In genomic region chr20:24863356-24863755, GRCh38 we compare ENCODE assay signal across 25 cellular contexts.
DNase-seq lines count a peak whose midpoint lies in the region; ATAC-seq and TF ChIP-seq lines count a peak whose summit lies in the region.
"Had no signal": no experiment of that assay in that cellular context is flagged by ENCODE, and none has a peak within 500 bp of the region (broad histone marks: within the 10 kb centered on the region; RNA-seq: fewer than 3 reads in every experiment).

No MANE protein-coding gene starts in this region.

- no peak overlapping the region for H3K4me2 ChIP-seq in fibroblast of lung (ENCODE audit: extremely low read depth, insufficient read depth, low read length)

- H3K4me1 ChIP-seq in fibroblast of lung (ENCODE audit: control insufficient read depth, extremely low read depth, insufficient read depth, low read length) (no peaks in the 10 kb centered on the region), endodermal cell (ENCODE audit: control insufficient read depth, insufficient read depth, low read length) (no peaks in the 10 kb centered on the region)
- H3K4me1 ChIP-seq: heart left ventricle, left lung, prostate gland had no signal

- H3K36me3 Mint-ChIP-seq in endodermal cell (ENCODE audit: low read depth) = peaks cover 5% of the 10 kb centered on the region
- H3K36me3 Mint-ChIP-seq in activated CD4-positive, alpha-beta T cell treated with anti-CD3 and anti-CD28 coated beads, Interleukin-2, amount 10 ng/mL, durations not matched to agents 7 days and 5 days (ENCODE audit: low read depth) = no peaks in the 10 kb centered on the region
- H3K36me3 Mint-ChIP-seq: CD14-positive monocyte, mesothelial cell of epicardium had no signal

- TF ChIP-seq CTCF in fibroblast of lung (conservative IDR thresholded peaks at IDR 0.05 in 1 of 2, IDR thresholded peaks at IDR 0.05 in 1 of 2; ENCODE audit: low read depth in 1 of 2, low read length in 2 of 2) (no peak), endodermal cell (conservative IDR thresholded peaks at IDR 0.05) (no peak)

- H3K36me3 ChIP-seq in fibroblast of lung (ENCODE audit: control insufficient read depth, insufficient read depth, low read length) (no peaks in the 10 kb centered on the region), endodermal cell (ENCODE audit: control insufficient read depth, insufficient read depth, low read length) (no peaks in the 10 kb centered on the region)
- H3K36me3 ChIP-seq: heart left ventricle, left lung, prostate gland had no signal

- no peaks in the 10 kb centered on the region for H3K27me3 Mint-ChIP-seq in endodermal cell (ENCODE audit: insufficient read depth)
- H3K27me3 Mint-ChIP-seq in activated CD4-positive, alpha-beta T cell treated with anti-CD3 and anti-CD28 coated beads, Interleukin-2, amount 10 ng/mL, durations not matched to agents 7 days and 5 days = peaks cover 2% of the 10 kb centered on the region
- H3K27me3 Mint-ChIP-seq: stimulated activated naive CD8-positive, alpha-beta T cell treated with anti-CD3 and anti-CD28 coated beads, Interleukin-15, amount 100 ng/mL, for 72 hours had no signal

- 61 to 63% methylated on average over 2 of the region's 2 CpGs for WGBS in endodermal cell (ENCODE audit: insufficient coverage in 1 of 2, insufficient read length in 1 of 2), 2 experiments

- H3K4me3 ChIP-seq in fibroblast of lung (replicated peaks in 1 of 4; ENCODE audit: control extremely low read depth in 1 of 4, insufficient read depth in 1 of 4, low read depth in 3 of 4, low read length in 4 of 4) (no peak overlapping the region), endodermal cell (ENCODE audit: low read length) (no peak overlapping the region)
- H3K4me3 ChIP-seq: dorsolateral prefrontal cortex, GM12878, heart left ventricle, left lung, prostate gland had no signal

- in situ Hi-C loops in ACHN (cut with HindIII; ENCODE audit: low pct_ligation_motif_present, low pct_unique_long_range_greater_than_20kb, low sequenced_read_pairs) = no loop called here

- peak; percentile 2 for DNase-seq in SIG-M5 treated with dmso at 0.1 percent for 504 hours (lab: John Stamatoyannopoulos, UW; ENCODE audit: unreplicated experiment)
- DNase-seq in SIG-M5 (lab: John Stamatoyannopoulos, UW) = no peak
- peak; percentile 26 for DNase-seq in amniotic epithelial cell (ENCODE audit: low read depth)
- DNase-seq in fibroblast of lung (ENCODE audit: low read depth in 2 of 2) = peak; percentile 56 to 94
- no peak for DNase-seq in endodermal cell
- DNase-seq in activated CD4-positive, alpha-beta T cell treated with anti-CD3 and anti-CD28 coated beads, Interleukin-2, amount 10 ng/mL, durations not matched to agents 7 days and 5 days = no peak
- DNase-seq in ACHN = no peak
- DNase-seq: 8988T; activated CD4-positive, alpha-beta T cell treated with anti-CD3 and anti-CD28 coated beads for 1 hour; dorsolateral prefrontal cortex; heart left ventricle; left lung; NCI-H1694; small intestine; stimulated activated naive CD8-positive, alpha-beta T cell treated with anti-CD3 and anti-CD28 coated beads, Interleukin-15, amount 100 ng/mL, for 72 hours had no signal

- H3K9me3 Mint-ChIP-seq in endodermal cell = peaks cover 60% of the 10 kb centered on the region
- peaks cover 16% of the 10 kb centered on the region for H3K9me3 Mint-ChIP-seq in activated CD4-positive, alpha-beta T cell treated with anti-CD3 and anti-CD28 coated beads, Interleukin-2, amount 10 ng/mL, durations not matched to agents 7 days and 5 days

- H3K27ac Mint-ChIP-seq in endodermal cell = no peak overlapping the region
- no peak overlapping the region for H3K27ac Mint-ChIP-seq in activated CD4-positive, alpha-beta T cell treated with anti-CD3 and anti-CD28 coated beads, Interleukin-2, amount 10 ng/mL, durations not matched to agents 7 days and 5 days
- H3K27ac Mint-ChIP-seq: activated naive CD8-positive, alpha-beta T cell; CD14-positive monocyte; mesothelial cell of epicardium; nephron; type B pancreatic cell had no signal

- H3K79me2 ChIP-seq in fibroblast of lung (ENCODE audit: control insufficient read depth, insufficient read depth, low read length) = no peaks in the 10 kb centered on the region

- H4K20me1 ChIP-seq in fibroblast of lung (ENCODE audit: control insufficient read depth, extremely low read depth, insufficient read depth, low read length) = no peaks in the 10 kb centered on the region

- H3K27ac ChIP-seq in fibroblast of lung (ENCODE audit: insufficient read depth, low read length) (no peak overlapping the region), endodermal cell (ENCODE audit: low read depth, low read length) (no peak overlapping the region)
- H3K27ac ChIP-seq: dorsolateral prefrontal cortex, epithelial cell of prostate, heart left ventricle, left lung, prostate gland had no signal

- H3K27me3 ChIP-seq in fibroblast of lung (ENCODE audit: control insufficient read depth, insufficient read depth, low read length) = no peaks in the 10 kb centered on the region
- no peaks in the 10 kb centered on the region for H3K27me3 ChIP-seq in endodermal cell (ENCODE audit: control insufficient read depth, insufficient read depth, low read length, poor library complexity, severe bottlenecking)
- H3K27me3 ChIP-seq: dorsolateral prefrontal cortex, heart left ventricle, left lung had no signal

- no peak overlapping the region for H2AFZ ChIP-seq in fibroblast of lung (ENCODE audit: low read length)

- H3K9me3 ChIP-seq in fibroblast of lung (ENCODE audit: control insufficient read depth, insufficient read depth, low read depth, low read length) (no peaks in the 10 kb centered on the region), endodermal cell (ENCODE audit: control insufficient read depth, low read length) (peaks cover 27% of the 10 kb centered on the region)
- H3K9me3 ChIP-seq: prostate gland had no signal

- no peaks in the 10 kb centered on the region for H3K4me1 Mint-ChIP-seq in endodermal cell
- H3K4me1 Mint-ChIP-seq in activated CD4-positive, alpha-beta T cell treated with anti-CD3 and anti-CD28 coated beads, Interleukin-2, amount 10 ng/mL, durations not matched to agents 7 days and 5 days = peaks cover 7% of the 10 kb centered on the region
- H3K4me1 Mint-ChIP-seq: CD14-positive monocyte, mesothelial cell of epicardium, nephron had no signal

- POLR2A ChIA-PET in activated CD4-positive, alpha-beta T cell treated with anti-CD3 and anti-CD28 coated beads, Interleukin-2, amount 10 ng/mL, durations not matched to agents 7 days and 5 days (lab: Charles Lee) = no interaction called here

- H3K9ac ChIP-seq in fibroblast of lung (ENCODE audit: insufficient read depth, low read length) (no peak overlapping the region), endodermal cell (ENCODE audit: extremely low read depth, low read length, poor library complexity, severe bottlenecking) (no peak overlapping the region)

- ATAC-seq in GM21526 (IDR thresholded peaks at IDR 0.05; ENCODE audit: low FRiP score, unreplicated experiment) = no peak
- ATAC-seq: GM12878; heart left ventricle; left lung; Right ventricle myocardium inferior; stimulated activated naive CD8-positive, alpha-beta T cell treated with anti-CD3 and anti-CD28 coated beads, Interleukin-15, amount 100 ng/mL, for 72 hours had no signal

- CTCF ChIA-PET in activated CD4-positive, alpha-beta T cell treated with anti-CD3 and anti-CD28 coated beads, Interleukin-2, amount 10 ng/mL, durations not matched to agents 7 days and 5 days (lab: Charles Lee) = no interaction called here

- no peak overlapping the region for H3K4me3 Mint-ChIP-seq in endodermal cell
- no peak overlapping the region for H3K4me3 Mint-ChIP-seq in activated CD4-positive, alpha-beta T cell treated with anti-CD3 and anti-CD28 coated beads, Interleukin-2, amount 10 ng/mL, durations not matched to agents 7 days and 5 days
- H3K4me3 Mint-ChIP-seq: activated naive CD8-positive, alpha-beta T cell; CD14-positive monocyte; mesothelial cell of epicardium; nephron; stimulated activated naive CD8-positive, alpha-beta T cell treated with anti-CD3 and anti-CD28 coated beads, Interleukin-15, amount 100 ng/mL, for 72 hours; type B pancreatic cell had no signal

Comparison
In these comparisons a context has a peak if more than half of its experiments do, and no peak if none do; other contexts are left out.
1. DNase-seq: peak in SIG-M5 treated with dmso at 0.1 percent for 504 hours (single experiment), amniotic epithelial cell (single experiment) and fibroblast of lung (2 of 2); none in SIG-M5 (single experiment), endodermal cell (single experiment), activated CD4-positive, alpha-beta T cell treated with anti-CD3 and anti-CD28 coated beads, Interleukin-2, amount 10 ng/mL, durations not matched to agents 7 days and 5 days (single experiment) and ACHN (single experiment).